ENCODE assay signal across 13 cellular contexts in the genomic region with DNA sequence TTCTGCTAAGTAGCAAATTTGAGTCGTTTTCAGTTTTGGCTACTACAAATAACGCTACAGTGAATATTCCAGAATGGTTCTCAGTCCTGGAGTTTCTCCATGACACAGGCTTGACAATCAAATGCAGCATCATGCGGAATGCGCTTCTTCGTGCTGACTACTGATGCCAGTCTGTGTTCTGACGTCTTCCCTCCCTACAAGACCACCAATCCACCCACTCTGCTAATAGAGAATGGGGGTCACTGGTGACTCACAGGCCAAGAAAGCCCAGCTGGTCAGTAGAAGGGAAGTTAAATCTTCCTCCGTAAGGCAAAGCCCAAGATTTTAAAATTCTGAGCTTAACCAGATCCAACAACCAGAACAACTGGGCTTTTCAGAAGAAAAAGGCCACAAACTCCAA.
DNase-seq lines count a peak whose midpoint lies in the region; FAIRE-seq and TF ChIP-seq lines count a peak whose summit lies in the region.
"Had no signal": no experiment of that assay in that cellular context is flagged by ENCODE, and none has a peak within 500 bp of the region (broad histone marks: within the 10 kb centered on the region; RNA-seq: fewer than 3 reads in every experiment).

No MANE protein-coding gene starts in this region.

- H3K27ac ChIP-seq in astrocyte (ENCODE audit: low read depth, low read length) (peak overlapping the region; percentile 82), mesenchymal stem cell (ENCODE audit: low read length, poor library complexity, severe bottlenecking) (no peak overlapping the region), stomach (peak overlapping the region; percentile 84 to 92 (median 87))

- no peak overlapping the region for H3K23ac ChIP-seq in mesenchymal stem cell (ENCODE audit: low read length in 2 of 2)

- no peak for TF ChIP-seq POLR2A in stomach (IDR thresholded peaks at IDR 0.05)

- H3K79me1 ChIP-seq in mesenchymal stem cell (replicated peaks; ENCODE audit: low read length, poor library complexity, severe bottlenecking) = peaks cover 9% of the 10 kb centered on the region

- H4K91ac ChIP-seq in mesenchymal stem cell (ENCODE audit: low read length) = no peak overlapping the region

- H3K4me1 ChIP-seq in Loucy (ENCODE audit: insufficient read depth, low read length, poor library complexity, severe bottlenecking) = peaks cover 94% of the 10 kb centered on the region
- peaks cover 65% of the 10 kb centered on the region for H3K4me1 ChIP-seq in astrocyte (ENCODE audit: insufficient read depth, low read length)
- H3K4me1 ChIP-seq in mesenchymal stem cell (ENCODE audit: control insufficient read depth, insufficient read depth, low read depth, low read length) = peaks cover 26% of the 10 kb centered on the region
- peaks cover 60 to 89% (median 78%) of the 10 kb centered on the region in 4 donors for H3K4me1 ChIP-seq in stomach

- DNase-seq in astrocyte (ENCODE audit: low read depth) (peak; percentile 76), mesenchymal stem cell (no peak), stomach (no peak), NCI-H2081 treated with DMSO at 0.1 percent for 48 hours (lab: John Stamatoyannopoulos, UW) (no peak), Kasumi-1 (lab: John Stamatoyannopoulos, UW) (no peak)
- no peak for DNase-seq in central memory CD4-positive, alpha-beta T cell
- DNase-seq: activated naive CD4-positive, alpha-beta T cell treated with anti-CD3 and anti-CD28 coated beads, Interleukin-2, amount 50 U/mL, for 16 hours; Caco-2; Karpas-422; SHP77; stimulated activated naive CD8-positive, alpha-beta T cell treated with anti-CD3 and anti-CD28 coated beads, Interleukin-15, Interleukin-2, amounts not matched to agents 100 U/mL and 50 U/mL, for 24 hours had no signal

- no peak overlapping the region for H2BK15ac ChIP-seq in mesenchymal stem cell (ENCODE audit: low read depth, poor library complexity, severe bottlenecking)

- H3K4me2 ChIP-seq in Loucy (ENCODE audit: low read depth, low read length, poor library complexity, severe bottlenecking) = peak overlapping the region; percentile 93
- peak overlapping the region; percentile 75 for H3K4me2 ChIP-seq in astrocyte (ENCODE audit: low read length)
- H3K4me2 ChIP-seq in mesenchymal stem cell (ENCODE audit: low read length, poor library complexity, severe bottlenecking) = no peak overlapping the region

- H2AFZ ChIP-seq in Loucy (ENCODE audit: low read length) = no peak overlapping the region
- H2AFZ ChIP-seq in astrocyte (ENCODE audit: low read depth, low read length) = no peak overlapping the region
- no peak overlapping the region for H2AFZ ChIP-seq in mesenchymal stem cell (ENCODE audit: low read depth, low read length)

- TF ChIP-seq CTCF in Loucy (conservative IDR thresholded peaks at IDR 0.05; ENCODE audit: low read length) (no peak), astrocyte (IDR thresholded peaks at IDR 0.05; ENCODE audit: insufficient read depth, low read depth, low read length) (no peak), stomach (IDR thresholded peaks at IDR 0.05) (no peak)

- H3K27ac Mint-ChIP-seq in astrocyte (ENCODE audit: unreplicated experiment) = no peak overlapping the region

- H3K9me3 ChIP-seq in Loucy (ENCODE audit: insufficient read depth, low read depth, low read length) (no peaks in the 10 kb centered on the region), astrocyte (ENCODE audit: insufficient read depth, low read depth, low read length) (no peaks in the 10 kb centered on the region), mesenchymal stem cell (ENCODE audit: control insufficient read depth, low read length) (no peaks in the 10 kb centered on the region), stomach (no peaks in the 10 kb centered on the region)
- H3K9me3 ChIP-seq: Caco-2 had no signal

- 83% methylated on average over 7 of the region's 7 CpGs for WGBS in mesenchymal stem cell
- 61 to 77% (median 71%) methylated on average over 7 of the region's 7 CpGs for WGBS in stomach, 5 donors

- H4K20me1 ChIP-seq in Loucy (ENCODE audit: insufficient read depth, low read length, poor library complexity, severe bottlenecking) = no peaks in the 10 kb centered on the region
- H4K20me1 ChIP-seq in astrocyte (ENCODE audit: insufficient read depth, low read length) = no peaks in the 10 kb centered on the region

- H3K9me3 Mint-ChIP-seq in astrocyte (ENCODE audit: unreplicated experiment) = no peaks in the 10 kb centered on the region

- intact Hi-C loops in stomach (cut with DNase I; ENCODE audit: low total_unique reads) = no loop called here

- H2BK120ac ChIP-seq in mesenchymal stem cell (ENCODE audit: low read depth, low read length) = peak overlapping the region; percentile 77

- peaks cover 51% of the 10 kb centered on the region for H3K4me1 Mint-ChIP-seq in astrocyte (ENCODE audit: low read depth, unreplicated experiment)

- peaks cover 29% of the 10 kb centered on the region for H3F3A ChIP-seq in Loucy (ENCODE audit: low read depth)

- no peak overlapping the region for H2BK5ac ChIP-seq in mesenchymal stem cell (ENCODE audit: low read depth, low read length, poor library complexity, severe bottlenecking)

- no peaks in the 10 kb centered on the region for H3K36me3 Mint-ChIP-seq in astrocyte (ENCODE audit: low read depth, unreplicated experiment)

- H3K14ac ChIP-seq in mesenchymal stem cell (ENCODE audit: low read length in 2 of 2) = peak overlapping the region in 1 of 2 experiments; percentile 11

- peak overlapping the region; percentile 40 for H2AK5ac ChIP-seq in mesenchymal stem cell (ENCODE audit: low read length, severe bottlenecking)

- no peak for TF ChIP-seq EP300 in stomach (IDR thresholded peaks at IDR 0.05)

- no peak for FAIRE-seq in astrocyte (lab: Jason Lieb, UNC)
- FAIRE-seq: GM18507 had no signal

- H3K4me3 Mint-ChIP-seq in astrocyte (ENCODE audit: unreplicated experiment) = peak overlapping the region; percentile 47

- H3K9ac ChIP-seq in Loucy (ENCODE audit: low read depth, low read length, poor library complexity, severe bottlenecking) (peak overlapping the region; percentile 95), astrocyte (ENCODE audit: low read length) (peak overlapping the region; percentile 64), mesenchymal stem cell (ENCODE audit: low read length) (no peak overlapping the region)

- peak overlapping the region; percentile 69 to 75 for H2BK12ac ChIP-seq in mesenchymal stem cell (ENCODE audit: low read length in 2 of 2)

- H3K27me3 ChIP-seq in Loucy (ENCODE audit: insufficient read depth, low read length, poor library complexity, severe bottlenecking) (no peaks in the 10 kb centered on the region), astrocyte (ENCODE audit: insufficient read depth, low read length) (no peaks in the 10 kb centered on the region), mesenchymal stem cell (ENCODE audit: control insufficient read depth in 1 of 2, insufficient read depth in 1 of 2, low read length in 2 of 2) (no peaks in the 10 kb centered on the region), stomach (no peaks in the 10 kb centered on the region)

- H3K4me3 ChIP-seq in Loucy (ENCODE audit: low read length, poor library complexity, severe bottlenecking) (peak overlapping the region; percentile 75), astrocyte (ENCODE audit: insufficient read depth, low read depth, low read length) (no peak overlapping the region), mesenchymal stem cell (ENCODE audit: insufficient read depth in 1 of 2, low read depth in 1 of 2, low read length in 2 of 2) (no peak overlapping the region), stomach (peak overlapping the region in 1 of 4 donors; percentile 25)

- H3K9me2 ChIP-seq in Loucy (replicated peaks; ENCODE audit: low read depth, low read length) = no peaks in the 10 kb centered on the region

- H3K4ac ChIP-seq in mesenchymal stem cell (ENCODE audit: low read depth in 1 of 2, low read length in 2 of 2) = peak overlapping the region in 1 of 2 experiments; percentile 54

- peak overlapping the region; percentile 61 to 72 for H3K18ac ChIP-seq in mesenchymal stem cell (ENCODE audit: low read depth in 1 of 2, low read length in 2 of 2)

- H3K36me3 ChIP-seq in Loucy (ENCODE audit: insufficient read depth, low read length) (no peaks in the 10 kb centered on the region), astrocyte (ENCODE audit: insufficient read depth, low read length) (no peaks in the 10 kb centered on the region), mesenchymal stem cell (ENCODE audit: control insufficient read depth in 1 of 2, insufficient read depth in 2 of 2, low read depth in 1 of 2, low read length in 2 of 2) (peaks cover 0 to 5% of the 10 kb centered on the region in 2 experiments), stomach (no peaks in the 10 kb centered on the region)

- H3K79me2 ChIP-seq in Loucy (ENCODE audit: insufficient read depth, low read length) (peaks cover 72% of the 10 kb centered on the region), astrocyte (ENCODE audit: insufficient read depth, low read length) (peaks cover 3% of the 10 kb centered on the region)

- no peaks in the 10 kb centered on the region for H3K27me3 Mint-ChIP-seq in astrocyte (ENCODE audit: low read depth, unreplicated experiment)

- no peak overlapping the region for H4K8ac ChIP-seq in mesenchymal stem cell (ENCODE audit: low read length)
